In genomic region chr2:240467659-240468299, GRCh38 we compare ENCODE assay signal across 1 cellular context.
TF ChIP-seq lines count a peak whose summit lies in the region.

No MANE protein-coding gene starts in this region.

TF ChIP-seq in A549, 52 proteins besides CTCF, POLR2A, EP300 and RAD21 (continued from another document):
- TF ChIP-seq E2F6 (IDR thresholded peaks at IDR 0.05; ENCODE audit: borderline replicate concordance, low read depth) (no peak), MAX (IDR thresholded peaks at IDR 0.05) (no peak), PBX3 (IDR thresholded peaks at IDR 0.05) (no peak; the same call in 1 of the 2 replicates), MAZ (IDR thresholded peaks at IDR 0.05; ENCODE audit: borderline replicate concordance, low read depth, low read length) (no peak), SREBF2 (IDR thresholded peaks at IDR 0.05) (no peak), NFE2L2 (conservative IDR thresholded peaks at IDR 0.05; ENCODE audit: low read length) (no peak), CBX8 (IDR thresholded peaks at IDR 0.05) (no peak)
- TF ChIP-seq, protein P1, sequence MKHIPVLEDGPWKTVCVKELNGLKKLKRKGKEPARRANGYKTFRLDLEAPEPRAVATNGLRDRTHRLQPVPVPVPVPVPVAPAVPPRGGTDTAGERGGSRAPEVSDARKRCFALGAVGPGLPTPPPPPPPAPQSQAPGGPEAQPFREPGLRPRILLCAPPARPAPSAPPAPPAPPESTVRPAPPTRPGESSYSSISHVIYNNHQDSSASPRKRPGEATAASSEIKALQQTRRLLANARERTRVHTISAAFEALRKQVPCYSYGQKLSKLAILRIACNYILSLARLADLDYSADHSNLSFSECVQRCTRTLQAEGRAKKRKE (CRISPR knock-in tag; IDR thresholded peaks at IDR 0.05; ENCODE audit: low read depth), result no peak
